ENCODE assay signal across 9 cellular contexts in the genomic region with DNA sequence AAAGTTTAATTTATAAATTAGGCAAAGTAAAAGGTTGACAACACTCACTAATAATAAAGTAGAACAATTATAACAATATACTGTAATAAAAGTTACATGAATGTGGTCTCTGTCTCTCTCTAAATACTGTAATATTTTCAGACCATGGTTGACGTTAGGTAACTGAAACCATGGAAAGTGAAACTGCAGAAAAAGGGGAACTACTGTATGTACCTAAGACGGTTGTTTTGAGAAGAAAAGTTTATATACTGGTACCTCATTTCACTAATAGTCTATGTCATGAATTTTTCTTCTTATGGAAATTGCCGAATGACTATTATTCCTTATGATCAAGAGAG.
DNase-seq lines count a peak whose midpoint lies in the region; ATAC-seq, FAIRE-seq and TF ChIP-seq lines count a peak whose summit lies in the region.
"Had no signal": no experiment of that assay in that cellular context is flagged by ENCODE, and none has a peak within 500 bp of the region (broad histone marks: within the 10 kb centered on the region; RNA-seq: fewer than 3 reads in every experiment).

No MANE protein-coding gene starts in this region.

- H3K27ac Mint-ChIP-seq in T-helper 17 cell, result no peak overlapping the region

- DNase-seq in GM12891 (ENCODE audit: insufficient read length, low spot score), result no peak
- peak; percentile 18 for DNase-seq in GM20000 (ENCODE audit: low spot score)
- peak; percentile 93 for DNase-seq in NOMO-1 treated with DMSO at 0.1 percent for 48 hours (lab: John Stamatoyannopoulos, UW; ENCODE audit: unreplicated experiment)
- no peak for DNase-seq in hepatocyte (ENCODE audit: low spot score)
- no peak for DNase-seq in T-helper 17 cell
- no peak for DNase-seq in SHP77 (lab: John Stamatoyannopoulos, UW)
- no peak for DNase-seq in activated T-cell treated with anti-CD3 and anti-CD28 coated beads for 4 hours
- DNase-seq: stimulated activated CD4-positive, alpha-beta T cell treated with anti-CD3 and anti-CD28 coated beads, Interleukin-15, amount 100 ng/mL, for 24 hours had no signal

- no peaks in the 10 kb centered on the region for H3K36me3 Mint-ChIP-seq in T-helper 17 cell (ENCODE audit: low read depth)

- H3K4me2 ChIP-seq in hepatocyte, result no peak overlapping the region

- no peaks in the 10 kb centered on the region for H3K4me1 ChIP-seq in hepatocyte (ENCODE audit: insufficient read depth)

- no peaks in the 10 kb centered on the region for H3K36me3 ChIP-seq in hepatocyte (replicated peaks; ENCODE audit: insufficient read depth, low read depth)

- 86% methylated on average over 3 of the region's 3 CpGs for WGBS in hepatocyte (ENCODE audit: low lambda C conversion rate, missing lambda C conversion rate)

- H3K4me1 Mint-ChIP-seq in T-helper 17 cell, result no peaks in the 10 kb centered on the region

- no peak for TF ChIP-seq POLR2A in GM12891 (IDR thresholded peaks at IDR 0.05; ENCODE audit: low read depth, low read length)

- no peaks in the 10 kb centered on the region for H3K27me3 ChIP-seq in hepatocyte

- H2AFZ ChIP-seq in hepatocyte, result no peak overlapping the region

- FAIRE-seq in GM12891 (lab: Jason Lieb, UNC), result peak; percentile 69

- no peaks in the 10 kb centered on the region for H4K20me1 ChIP-seq in hepatocyte (ENCODE audit: insufficient read depth, poor library complexity, severe bottlenecking)

- H3K4me3 Mint-ChIP-seq in T-helper 17 cell, result no peak overlapping the region

- ATAC-seq in HG03060 (IDR thresholded peaks at IDR 0.05; ENCODE audit: low read depth, unreplicated experiment), result peak; percentile 94
- ATAC-seq in T-helper 17 cell, result no peak

- no peak overlapping the region for H3K4me3 ChIP-seq in hepatocyte

- no peaks in the 10 kb centered on the region for H3K27me3 Mint-ChIP-seq in T-helper 17 cell

- no peak for TF ChIP-seq CTCF in GM20000 (IDR thresholded peaks at IDR 0.05; ENCODE audit: extremely low read depth, missing control alignments)
- no peak for TF ChIP-seq CTCF in hepatocyte (IDR thresholded peaks at IDR 0.05; ENCODE audit: poor library complexity)

- H3K9me2 ChIP-seq in hepatocyte (replicated peaks; ENCODE audit: insufficient read depth), result no peaks in the 10 kb centered on the region

- H3K9me3 ChIP-seq in hepatocyte (ENCODE audit: low read depth) (no peaks in the 10 kb centered on the region), T-helper 17 cell (ENCODE audit: control insufficient read depth, low read length, poor library complexity, severe bottlenecking) (no peaks in the 10 kb centered on the region)

- no peaks in the 10 kb centered on the region for H3K79me2 ChIP-seq in hepatocyte

- no peak overlapping the region for H3K27ac ChIP-seq in hepatocyte

TF ChIP-seq in GM12891, 5 proteins besides CTCF, POLR2A, EP300 and RAD21:
- TF ChIP-seq PAX5 (IDR thresholded peaks at IDR 0.05; ENCODE audit: insufficient read depth, low read length, severe bottlenecking) (no peak), SPI1 (IDR thresholded peaks at IDR 0.05; ENCODE audit: low read depth, low read length) (peak; percentile 80)

Comparison
In these comparisons a context has a peak if more than half of its experiments do, and no peak if none do; other contexts are left out.
1. DNase-seq: peak in GM20000 (single experiment) and NOMO-1 treated with DMSO at 0.1 percent for 48 hours (single experiment); none in GM12891 (single experiment), hepatocyte (single experiment), T-helper 17 cell (0 of 3), SHP77 (0 of 2) and activated T-cell treated with anti-CD3 and anti-CD28 coated beads for 4 hours (single experiment).